Comparison of ENCODE assay signal across 1 cellular context in the genomic region with DNA sequence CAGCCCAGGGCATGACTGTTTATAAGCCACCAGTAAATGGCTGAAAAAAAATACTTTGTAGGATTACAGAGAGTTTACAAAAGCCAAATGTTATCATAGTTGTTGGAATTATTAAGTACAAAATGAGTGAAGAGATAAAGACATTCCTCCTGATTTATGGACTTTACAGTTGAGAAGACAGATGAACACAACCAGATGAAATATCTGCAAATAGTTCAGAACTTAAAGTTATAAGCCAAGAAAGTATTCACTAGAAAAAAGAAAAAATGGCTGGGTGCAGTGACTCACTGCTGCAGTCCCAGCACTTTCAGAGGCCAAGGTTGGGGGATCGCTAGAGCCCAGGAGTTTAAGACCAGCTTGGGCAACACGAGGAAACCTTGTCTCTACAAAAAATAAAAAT.
TF ChIP-seq lines count a peak whose summit lies in the region.

No MANE protein-coding gene starts in this region.

TF ChIP-seq in GM23338, 12 proteins besides CTCF, POLR2A, EP300 and RAD21 (continued from another document):
- TF ChIP-seq, protein P1, sequence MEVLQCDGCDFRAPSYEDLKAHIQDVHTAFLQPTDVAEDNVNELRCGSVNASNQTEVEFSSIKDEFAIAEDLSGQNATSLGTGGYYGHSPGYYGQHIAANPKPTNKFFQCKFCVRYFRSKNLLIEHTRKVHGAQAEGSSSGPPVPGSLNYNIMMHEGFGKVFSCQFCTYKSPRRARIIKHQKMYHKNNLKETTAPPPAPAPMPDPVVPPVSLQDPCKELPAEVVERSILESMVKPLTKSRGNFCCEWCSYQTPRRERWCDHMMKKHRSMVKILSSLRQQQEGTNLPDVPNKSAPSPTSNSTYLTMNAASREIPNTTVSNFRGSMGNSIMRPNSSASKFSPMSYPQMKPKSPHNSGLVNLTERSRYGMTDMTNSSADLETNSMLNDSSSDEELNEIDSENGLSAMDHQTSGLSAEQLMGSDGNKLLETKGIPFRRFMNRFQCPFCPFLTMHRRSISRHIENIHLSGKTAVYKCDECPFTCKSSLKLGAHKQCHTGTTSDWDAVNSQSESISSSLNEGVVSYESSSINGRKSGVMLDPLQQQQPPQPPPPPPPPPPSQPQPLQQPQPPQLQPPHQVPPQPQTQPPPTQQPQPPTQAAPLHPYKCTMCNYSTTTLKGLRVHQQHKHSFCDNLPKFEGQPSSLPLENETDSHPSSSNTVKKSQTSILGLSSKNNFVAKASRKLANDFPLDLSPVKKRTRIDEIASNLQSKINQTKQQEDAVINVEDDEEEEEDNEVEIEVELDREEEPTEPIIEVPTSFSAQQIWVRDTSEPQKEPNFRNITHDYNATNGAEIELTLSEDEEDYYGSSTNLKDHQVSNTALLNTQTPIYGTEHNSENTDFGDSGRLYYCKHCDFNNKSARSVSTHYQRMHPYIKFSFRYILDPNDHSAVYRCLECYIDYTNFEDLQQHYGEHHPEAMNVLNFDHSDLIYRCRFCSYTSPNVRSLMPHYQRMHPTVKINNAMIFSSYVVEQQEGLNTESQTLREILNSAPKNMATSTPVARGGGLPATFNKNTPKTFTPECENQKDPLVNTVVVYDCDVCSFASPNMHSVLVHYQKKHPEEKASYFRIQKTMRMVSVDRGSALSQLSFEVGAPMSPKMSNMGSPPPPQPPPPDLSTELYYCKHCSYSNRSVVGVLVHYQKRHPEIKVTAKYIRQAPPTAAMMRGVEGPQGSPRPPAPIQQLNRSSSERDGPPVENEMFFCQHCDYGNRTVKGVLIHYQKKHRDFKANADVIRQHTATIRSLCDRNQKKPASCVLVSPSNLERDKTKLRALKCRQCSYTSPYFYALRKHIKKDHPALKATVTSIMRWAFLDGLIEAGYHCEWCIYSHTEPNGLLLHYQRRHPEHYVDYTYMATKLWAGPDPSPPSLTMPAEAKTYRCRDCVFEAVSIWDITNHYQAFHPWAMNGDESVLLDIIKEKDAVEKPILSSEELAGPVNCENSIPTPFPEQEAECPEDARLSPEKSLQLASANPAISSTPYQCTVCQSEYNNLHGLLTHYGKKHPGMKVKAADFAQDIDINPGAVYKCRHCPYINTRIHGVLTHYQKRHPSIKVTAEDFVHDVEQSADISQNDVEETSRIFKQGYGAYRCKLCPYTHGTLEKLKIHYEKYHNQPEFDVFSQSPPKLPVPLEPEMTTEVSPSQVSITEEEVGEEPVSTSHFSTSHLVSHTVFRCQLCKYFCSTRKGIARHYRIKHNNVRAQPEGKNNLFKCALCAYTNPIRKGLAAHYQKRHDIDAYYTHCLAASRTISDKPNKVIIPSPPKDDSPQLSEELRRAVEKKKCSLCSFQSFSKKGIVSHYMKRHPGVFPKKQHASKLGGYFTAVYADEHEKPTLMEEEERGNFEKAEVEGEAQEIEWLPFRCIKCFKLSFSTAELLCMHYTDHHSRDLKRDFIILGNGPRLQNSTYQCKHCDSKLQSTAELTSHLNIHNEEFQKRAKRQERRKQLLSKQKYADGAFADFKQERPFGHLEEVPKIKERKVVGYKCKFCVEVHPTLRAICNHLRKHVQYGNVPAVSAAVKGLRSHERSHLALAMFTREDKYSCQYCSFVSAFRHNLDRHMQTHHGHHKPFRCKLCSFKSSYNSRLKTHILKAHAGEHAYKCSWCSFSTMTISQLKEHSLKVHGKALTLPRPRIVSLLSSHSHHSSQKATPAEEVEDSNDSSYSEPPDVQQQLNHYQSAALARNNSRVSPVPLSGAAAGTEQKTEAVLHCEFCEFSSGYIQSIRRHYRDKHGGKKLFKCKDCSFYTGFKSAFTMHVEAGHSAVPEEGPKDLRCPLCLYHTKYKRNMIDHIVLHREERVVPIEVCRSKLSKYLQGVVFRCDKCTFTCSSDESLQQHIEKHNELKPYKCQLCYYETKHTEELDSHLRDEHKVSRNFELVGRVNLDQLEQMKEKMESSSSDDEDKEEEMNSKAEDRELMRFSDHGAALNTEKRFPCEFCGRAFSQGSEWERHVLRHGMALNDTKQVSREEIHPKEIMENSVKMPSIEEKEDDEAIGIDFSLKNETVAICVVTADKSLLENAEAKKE (CRISPR knock-in tag; IDR thresholded peaks at IDR 0.05) = no peak
- no peak for TF ChIP-seq ZNF114 (CRISPR knock-in tag; IDR thresholded peaks at IDR 0.05)
- TF ChIP-seq ZNF331 (CRISPR knock-in tag; IDR thresholded peaks at IDR 0.05; ENCODE audit: low read depth) = no peak
- TF ChIP-seq, protein P2, sequence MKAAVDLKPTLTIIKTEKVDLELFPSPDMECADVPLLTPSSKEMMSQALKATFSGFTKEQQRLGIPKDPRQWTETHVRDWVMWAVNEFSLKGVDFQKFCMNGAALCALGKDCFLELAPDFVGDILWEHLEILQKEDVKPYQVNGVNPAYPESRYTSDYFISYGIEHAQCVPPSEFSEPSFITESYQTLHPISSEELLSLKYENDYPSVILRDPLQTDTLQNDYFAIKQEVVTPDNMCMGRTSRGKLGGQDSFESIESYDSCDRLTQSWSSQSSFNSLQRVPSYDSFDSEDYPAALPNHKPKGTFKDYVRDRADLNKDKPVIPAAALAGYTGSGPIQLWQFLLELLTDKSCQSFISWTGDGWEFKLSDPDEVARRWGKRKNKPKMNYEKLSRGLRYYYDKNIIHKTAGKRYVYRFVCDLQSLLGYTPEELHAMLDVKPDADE (IDR thresholded peaks at IDR 0.05) = no peak
- no peak for TF ChIP-seq EZH2phosphoT487 (IDR thresholded peaks at IDR 0.05; ENCODE audit: unreplicated experiment)
- no peak for TF ChIP-seq CREB1 (CRISPR knock-in tag; IDR thresholded peaks at IDR 0.05; ENCODE audit: low read depth)
- TF ChIP-seq, protein P3, sequence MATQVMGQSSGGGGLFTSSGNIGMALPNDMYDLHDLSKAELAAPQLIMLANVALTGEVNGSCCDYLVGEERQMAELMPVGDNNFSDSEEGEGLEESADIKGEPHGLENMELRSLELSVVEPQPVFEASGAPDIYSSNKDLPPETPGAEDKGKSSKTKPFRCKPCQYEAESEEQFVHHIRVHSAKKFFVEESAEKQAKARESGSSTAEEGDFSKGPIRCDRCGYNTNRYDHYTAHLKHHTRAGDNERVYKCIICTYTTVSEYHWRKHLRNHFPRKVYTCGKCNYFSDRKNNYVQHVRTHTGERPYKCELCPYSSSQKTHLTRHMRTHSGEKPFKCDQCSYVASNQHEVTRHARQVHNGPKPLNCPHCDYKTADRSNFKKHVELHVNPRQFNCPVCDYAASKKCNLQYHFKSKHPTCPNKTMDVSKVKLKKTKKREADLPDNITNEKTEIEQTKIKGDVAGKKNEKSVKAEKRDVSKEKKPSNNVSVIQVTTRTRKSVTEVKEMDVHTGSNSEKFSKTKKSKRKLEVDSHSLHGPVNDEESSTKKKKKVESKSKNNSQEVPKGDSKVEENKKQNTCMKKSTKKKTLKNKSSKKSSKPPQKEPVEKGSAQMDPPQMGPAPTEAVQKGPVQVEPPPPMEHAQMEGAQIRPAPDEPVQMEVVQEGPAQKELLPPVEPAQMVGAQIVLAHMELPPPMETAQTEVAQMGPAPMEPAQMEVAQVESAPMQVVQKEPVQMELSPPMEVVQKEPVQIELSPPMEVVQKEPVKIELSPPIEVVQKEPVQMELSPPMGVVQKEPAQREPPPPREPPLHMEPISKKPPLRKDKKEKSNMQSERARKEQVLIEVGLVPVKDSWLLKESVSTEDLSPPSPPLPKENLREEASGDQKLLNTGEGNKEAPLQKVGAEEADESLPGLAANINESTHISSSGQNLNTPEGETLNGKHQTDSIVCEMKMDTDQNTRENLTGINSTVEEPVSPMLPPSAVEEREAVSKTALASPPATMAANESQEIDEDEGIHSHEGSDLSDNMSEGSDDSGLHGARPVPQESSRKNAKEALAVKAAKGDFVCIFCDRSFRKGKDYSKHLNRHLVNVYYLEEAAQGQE (IDR thresholded peaks at IDR 0.05; ENCODE audit: unreplicated experiment) = no peak
- no peak for TF ChIP-seq STAT1 (IDR thresholded peaks at IDR 0.05; ENCODE audit: unreplicated experiment)
- TF ChIP-seq JUNB (IDR thresholded peaks at IDR 0.05; ENCODE audit: unreplicated experiment) = no peak
- TF ChIP-seq EZH2 (IDR thresholded peaks at IDR 0.05; ENCODE audit: low read depth, unreplicated experiment) = no peak
